Comparison of ENCODE assay signal across 14 cellular contexts in the genomic region with DNA sequence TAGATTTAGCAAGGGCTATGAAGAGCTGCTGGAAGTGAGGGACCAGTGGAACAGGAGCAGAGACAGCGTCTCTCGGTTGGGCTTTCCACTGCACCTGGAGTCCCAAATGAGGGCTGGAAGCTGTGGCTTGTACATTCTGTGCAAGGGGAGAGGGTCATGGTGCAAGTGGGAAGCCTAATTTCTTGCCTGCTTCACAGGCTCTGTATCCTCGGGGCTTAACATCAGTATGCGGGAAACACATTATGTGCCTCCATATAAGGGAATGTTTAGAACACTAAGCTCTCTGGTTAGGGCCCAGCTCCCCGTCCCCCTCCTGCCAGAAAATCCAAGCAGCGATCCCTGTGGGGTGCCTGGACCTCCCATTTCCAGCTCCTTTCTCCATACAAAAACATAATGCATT.
DNase-seq lines count a peak whose midpoint lies in the region; TF ChIP-seq lines count a peak whose summit lies in the region.
"Had no signal": no experiment of that assay in that cellular context is flagged by ENCODE, and none has a peak within 500 bp of the region (broad histone marks: within the 10 kb centered on the region; RNA-seq: fewer than 3 reads in every experiment).

No MANE protein-coding gene starts in this region.

- H3K9me2 ChIP-seq in MM.1S (replicated peaks; ENCODE audit: insufficient read depth, low read length), result no peaks in the 10 kb centered on the region

- no peaks in the 10 kb centered on the region for H3K79me2 ChIP-seq in MM.1S (ENCODE audit: low read length)

- peak overlapping the region in 1 of 2 donors; percentile 11 for H3K4me3 ChIP-seq in tibial artery
- no peak overlapping the region for H3K4me3 ChIP-seq in MM.1S (ENCODE audit: low read length)
- H3K4me3 ChIP-seq: K562, pancreas, thyroid gland had no signal

- H3K9me3 ChIP-seq in tibial artery, result no peaks in the 10 kb centered on the region
- no peaks in the 10 kb centered on the region for H3K9me3 ChIP-seq in MM.1S (replicated peaks; ENCODE audit: insufficient read depth, low read length)
- H3K9me3 ChIP-seq: pancreas, thyroid gland had no signal

- intact Hi-C loops in activated CD4-positive, alpha-beta memory T cell treated with anti-CD3 and anti-CD28 coated beads for 36 hours (cut with micrococcal nuclease), result no loop called here
- intact Hi-C loops in tibial artery (cut with DNase I; ENCODE audit: low total_unique reads), result no loop called here

- CTCF ChIA-PET in activated CD4-positive, alpha-beta memory T cell treated with anti-CD3 and anti-CD28 coated beads for 36 hours (lab: Charles Lee), result interaction anchor here (1.9 to 2.3 kb wide), 3 partner anchors 15 to 101 kb away, joined by 6 to 9 read pairs (median 7); no protein-coding TSS in a partner anchor
- CTCF ChIA-PET in activated CD4-positive, alpha-beta memory T cell treated with anti-CD3 and anti-CD28 coated beads, Interleukin-2, amount 10 ng/mL, durations not matched to agents 7 days and 5 days (lab: Charles Lee), result interaction anchor here (0.9 kb wide), 1 partner anchor 372 kb away, joined by 3 read pairs; no protein-coding TSS in a partner anchor

- H3K36me3 ChIP-seq in tibial artery (no peaks in the 10 kb centered on the region), MM.1S (replicated peaks; ENCODE audit: insufficient read depth, low read length) (no peaks in the 10 kb centered on the region; the same call in 1 of the 2 replicates)
- H3K36me3 ChIP-seq: pancreas, thyroid gland had no signal

- H3K4me3 Mint-ChIP-seq in activated CD4-positive, alpha-beta memory T cell treated with anti-CD3 and anti-CD28 coated beads for 36 hours, result no peak overlapping the region
- no peak overlapping the region for H3K4me3 Mint-ChIP-seq in activated CD4-positive, alpha-beta memory T cell treated with anti-CD3 and anti-CD28 coated beads, Interleukin-2, amount 10 ng/mL, durations not matched to agents 7 days and 5 days
- H3K4me3 Mint-ChIP-seq in mesothelial cell of epicardium, result no peak overlapping the region

- H4K20me1 ChIP-seq in MM.1S (ENCODE audit: insufficient read depth, low read length), result no peaks in the 10 kb centered on the region

- TF ChIP-seq CTCF in mesothelial cell of epicardium (IDR thresholded peaks at IDR 0.05; ENCODE audit: unreplicated experiment), result no peak
- no peak for TF ChIP-seq CTCF in tibial artery (IDR thresholded peaks at IDR 0.05)
- TF ChIP-seq CTCF in GM20000 (IDR thresholded peaks at IDR 0.05; ENCODE audit: extremely low read depth, missing control alignments), result no peak
- TF ChIP-seq CTCF in MM.1S (IDR thresholded peaks at IDR 0.05; ENCODE audit: low read length), result no peak

- DNase-seq in activated CD4-positive, alpha-beta memory T cell treated with anti-CD3 and anti-CD28 coated beads for 36 hours, result no peak
- no peak for DNase-seq in activated CD4-positive, alpha-beta memory T cell treated with anti-CD3 and anti-CD28 coated beads, Interleukin-2, amount 10 ng/mL, durations not matched to agents 7 days and 5 days
- DNase-seq in astrocyte of the hippocampus (ENCODE audit: low read depth, low spot score) (peak; percentile 63), mesothelial cell of epicardium (ENCODE audit: low spot score in 2 of 2, unreplicated experiment in 2 of 2) (no peak), tibial artery (no peak), inferior parietal cortex (ENCODE audit: extremely low spot score) (no peak), GM20000 (ENCODE audit: low spot score) (no peak), MM.1S (no peak)
- DNase-seq: activated CD4-positive, CD25-positive, alpha-beta regulatory T cell; DND-41; pancreas; thyroid gland had no signal

- no peaks in the 10 kb centered on the region for H3K27me3 Mint-ChIP-seq in activated CD4-positive, alpha-beta memory T cell treated with anti-CD3 and anti-CD28 coated beads for 36 hours
- H3K27me3 Mint-ChIP-seq in activated CD4-positive, alpha-beta memory T cell treated with anti-CD3 and anti-CD28 coated beads, Interleukin-2, amount 10 ng/mL, durations not matched to agents 7 days and 5 days, result no peaks in the 10 kb centered on the region
- no peaks in the 10 kb centered on the region for H3K27me3 Mint-ChIP-seq in mesothelial cell of epicardium (ENCODE audit: low read depth)

- H3K9ac ChIP-seq in MM.1S (ENCODE audit: low read length), result no peak overlapping the region

- H2AFZ ChIP-seq in MM.1S (ENCODE audit: low read length), result no peak overlapping the region

- peaks cover 51% of the 10 kb centered on the region for H3K36me3 Mint-ChIP-seq in activated CD4-positive, alpha-beta memory T cell treated with anti-CD3 and anti-CD28 coated beads for 36 hours
- peaks cover 72% of the 10 kb centered on the region for H3K36me3 Mint-ChIP-seq in activated CD4-positive, alpha-beta memory T cell treated with anti-CD3 and anti-CD28 coated beads, Interleukin-2, amount 10 ng/mL, durations not matched to agents 7 days and 5 days (ENCODE audit: low read depth)
- peaks cover 4% of the 10 kb centered on the region for H3K36me3 Mint-ChIP-seq in mesothelial cell of epicardium

- H3K4me1 Mint-ChIP-seq in activated CD4-positive, alpha-beta memory T cell treated with anti-CD3 and anti-CD28 coated beads for 36 hours (ENCODE audit: low read depth), result peaks cover 15% of the 10 kb centered on the region
- peaks cover 2% of the 10 kb centered on the region for H3K4me1 Mint-ChIP-seq in activated CD4-positive, alpha-beta memory T cell treated with anti-CD3 and anti-CD28 coated beads, Interleukin-2, amount 10 ng/mL, durations not matched to agents 7 days and 5 days
- H3K4me1 Mint-ChIP-seq in mesothelial cell of epicardium, result peaks cover 29% of the 10 kb centered on the region

- peak overlapping the region; percentile 18 for H3K27ac Mint-ChIP-seq in activated CD4-positive, alpha-beta memory T cell treated with anti-CD3 and anti-CD28 coated beads for 36 hours
- no peak overlapping the region for H3K27ac Mint-ChIP-seq in activated CD4-positive, alpha-beta memory T cell treated with anti-CD3 and anti-CD28 coated beads, Interleukin-2, amount 10 ng/mL, durations not matched to agents 7 days and 5 days
- H3K27ac Mint-ChIP-seq in mesothelial cell of epicardium, result peak overlapping the region; percentile 8

- peak overlapping the region; percentile 49 to 61 for H3K27ac ChIP-seq in tibial artery
- H3K27ac ChIP-seq in MM.1S (ENCODE audit: low read length), result no peak overlapping the region
- H3K27ac ChIP-seq: pancreas, RWPE1, thyroid gland had no signal

- no peaks in the 10 kb centered on the region for H3K9me3 Mint-ChIP-seq in activated CD4-positive, alpha-beta memory T cell treated with anti-CD3 and anti-CD28 coated beads for 36 hours
- no peaks in the 10 kb centered on the region for H3K9me3 Mint-ChIP-seq in activated CD4-positive, alpha-beta memory T cell treated with anti-CD3 and anti-CD28 coated beads, Interleukin-2, amount 10 ng/mL, durations not matched to agents 7 days and 5 days
- no peaks in the 10 kb centered on the region for H3K9me3 Mint-ChIP-seq in mesothelial cell of epicardium

- peaks cover 0 to 40% (median 3%) of the 10 kb centered on the region in 4 donors for H3K4me1 ChIP-seq in tibial artery
- H3K4me1 ChIP-seq in MM.1S (ENCODE audit: low read length), result no peaks in the 10 kb centered on the region
- H3K4me1 ChIP-seq: pancreas had no signal

- H3K27me3 ChIP-seq in tibial artery, result no peaks in the 10 kb centered on the region
- H3K27me3 ChIP-seq in MM.1S (replicated peaks; ENCODE audit: insufficient read depth, low read length), result no peaks in the 10 kb centered on the region
- H3K27me3 ChIP-seq: pancreas, thyroid gland had no signal

- POLR2A ChIA-PET in activated CD4-positive, alpha-beta memory T cell treated with anti-CD3 and anti-CD28 coated beads for 36 hours (lab: Charles Lee), result interaction anchor here (1.2 kb wide), 1 partner anchor 20 kb away, joined by 3 read pairs; no protein-coding TSS in a partner anchor
- POLR2A ChIA-PET in activated CD4-positive, alpha-beta memory T cell treated with anti-CD3 and anti-CD28 coated beads, Interleukin-2, amount 10 ng/mL, durations not matched to agents 7 days and 5 days (lab: Charles Lee), result no interaction called here

- H3F3A ChIP-seq in MM.1S (ENCODE audit: insufficient read depth, low read length), result no peaks in the 10 kb centered on the region

- no peak overlapping the region for H3K4me2 ChIP-seq in MM.1S (ENCODE audit: low read depth, low read length)
